ENCODE assay signal across 24 cellular contexts in genomic region chr18:32381761-32382160, GRCh38.
A peak's percentile ranks its signal among the peaks of the same experiment; 100 is the strongest.
DNase-seq lines count a peak whose midpoint lies in the region; ATAC-seq and TF ChIP-seq lines count a peak whose summit lies in the region.
"Had no signal": no experiment of that assay in that cellular context is flagged by ENCODE, and none has a peak within 500 bp of the region (broad histone marks: within the 10 kb centered on the region; RNA-seq: fewer than 3 reads in every experiment).

No MANE protein-coding gene starts in this region.

- H3K27me3 Mint-ChIP-seq in chondrocyte (ENCODE audit: low read depth): no peaks in the 10 kb centered on the region
- no peaks in the 10 kb centered on the region for H3K27me3 Mint-ChIP-seq in nephron progenitor cell (ENCODE audit: low read depth, poor library complexity)
- H3K27me3 Mint-ChIP-seq: activated naive CD8-positive, alpha-beta T cell treated with anti-CD3 and anti-CD28 coated beads for 36 hours had no signal

- no peaks in the 10 kb centered on the region for H4K20me1 ChIP-seq in PC-3 (ENCODE audit: low read length)

- intact Hi-C loops in PC-3 (cut with micrococcal nuclease): no loop called here
- intact Hi-C loops in left cardiac atrium (cut with DNase I): loop anchor here in 1 of 2 donors (10.0 kb wide), 1 partner anchor 83 kb away; no protein-coding TSS in a partner anchor

- H3K9me3 ChIP-seq in PC-3 (ENCODE audit: low read length): no peaks in the 10 kb centered on the region
- H3K9me3 ChIP-seq: upper lobe of left lung had no signal

- ATAC-seq in PC-3: no peak
- ATAC-seq in left cardiac atrium: no peak
- ATAC-seq: activated CD4-positive, CD25-positive, alpha-beta regulatory T cell treated with anti-CD3 and anti-CD28 coated beads, Interleukin-2, amount 50 U/mL, for 24 hours; left lobe of liver; naive thymus-derived CD8-positive, alpha-beta T cell had no signal

- no peaks in the 10 kb centered on the region for H3K9me3 Mint-ChIP-seq in chondrocyte (ENCODE audit: low read depth)
- no peaks in the 10 kb centered on the region for H3K9me3 Mint-ChIP-seq in nephron progenitor cell
- H3K9me3 Mint-ChIP-seq: activated naive CD8-positive, alpha-beta T cell treated with anti-CD3 and anti-CD28 coated beads for 36 hours; H9; mesothelial cell of epicardium; naive thymus-derived CD8-positive, alpha-beta T cell; stimulated activated naive CD8-positive, alpha-beta T cell treated with anti-CD3 and anti-CD28 coated beads, Interleukin-15, Interleukin-2, amounts not matched to agents 100 ng/mL and 50 ng/mL, for 24 hours; T-helper 1 cell treated with Interleukin-12 subunit alpha and Interleukin-12 subunit beta and Interleukin-4 antibody, amounts not matched to agents 30 μg/mL and 1 μg/mL, for 36 hours had no signal

- H3K9me2 ChIP-seq in PC-3 (replicated peaks; ENCODE audit: low read length): no peaks in the 10 kb centered on the region

- POLR2A ChIA-PET in PC-3 (lab: Charles Lee; ENCODE audit: unreplicated experiment): no interaction called here

- H3K36me3 ChIP-seq in PC-3 (ENCODE audit: low read depth, low read length) (no peaks in the 10 kb centered on the region), urinary bladder (ENCODE audit: insufficient read depth) (no peaks in the 10 kb centered on the region)
- H3K36me3 ChIP-seq: upper lobe of left lung had no signal

- peak overlapping the region; percentile 81 for H3K27ac Mint-ChIP-seq in chondrocyte (ENCODE audit: unreplicated experiment)
- H3K27ac Mint-ChIP-seq in nephron progenitor cell: peak overlapping the region; percentile 46
- H3K27ac Mint-ChIP-seq: activated naive CD8-positive, alpha-beta T cell treated with anti-CD3 and anti-CD28 coated beads for 36 hours; H9; naive thymus-derived CD8-positive, alpha-beta T cell; stimulated activated naive CD8-positive, alpha-beta T cell treated with anti-CD3 and anti-CD28 coated beads, Interleukin-15, Interleukin-2, amounts not matched to agents 100 ng/mL and 50 ng/mL, for 24 hours; T-helper 1 cell treated with Interleukin-12 subunit alpha and Interleukin-12 subunit beta and Interleukin-4 antibody, amounts not matched to agents 30 μg/mL and 1 μg/mL, for 36 hours had no signal

- H3F3A ChIP-seq in PC-3 (ENCODE audit: low read length, unreplicated experiment): no peaks in the 10 kb centered on the region

- H3K27me3 ChIP-seq in PC-3 (ENCODE audit: low read length): no peaks in the 10 kb centered on the region
- H3K27me3 ChIP-seq: upper lobe of left lung had no signal

- H3K4me1 ChIP-seq in PC-3 (ENCODE audit: insufficient read depth, low read length): peaks cover 31% of the 10 kb centered on the region
- no peaks in the 10 kb centered on the region for H3K4me1 ChIP-seq in urinary bladder (ENCODE audit: insufficient read depth)
- H3K4me1 ChIP-seq: upper lobe of left lung had no signal

- CTCF ChIA-PET in PC-3 (lab: Charles Lee): no interaction called here

- TF ChIP-seq CTCF in PC-3 (conservative IDR thresholded peaks at IDR 0.05; ENCODE audit: low read depth, low read length): no peak
- TF ChIP-seq CTCF in chondrocyte (IDR thresholded peaks at IDR 0.05): no peak
- TF ChIP-seq CTCF in nephron progenitor cell (IDR thresholded peaks at IDR 0.05): no peak

- DNase-seq in PC-3: no peak
- DNase-seq in chondrocyte (ENCODE audit: low spot score): no peak
- no peak for DNase-seq in nephron progenitor cell
- no peak for DNase-seq in globus pallidus (ENCODE audit: low spot score)
- no peak for DNase-seq in left cardiac atrium
- DNase-seq in RPMI8226: no peak
- DNase-seq in C1 segment of cervical spinal cord (lab: John Stamatoyannopoulos, UW): no peak
- DNase-seq: activated naive CD8-positive, alpha-beta T cell treated with anti-CD3 and anti-CD28 coated beads for 36 hours; activated T-cell treated with anti-CD3 and anti-CD28 coated beads for 4 hours; erythroblast; H9; hippocampal formation; naive thymus-derived CD8-positive, alpha-beta T cell; NCI-H1092; NCI-H187 treated with DMSO at 0.1 percent for 48 hours; upper lobe of left lung had no signal

- H3K4me1 Mint-ChIP-seq in chondrocyte (ENCODE audit: low read depth) (peaks cover 36% of the 10 kb centered on the region), nephron progenitor cell (peaks cover 12% of the 10 kb centered on the region)
- H3K4me1 Mint-ChIP-seq: activated naive CD8-positive, alpha-beta T cell treated with anti-CD3 and anti-CD28 coated beads for 36 hours; naive thymus-derived CD8-positive, alpha-beta T cell had no signal

- H3K36me3 Mint-ChIP-seq in chondrocyte (ENCODE audit: low read depth) (no peaks in the 10 kb centered on the region), nephron progenitor cell (ENCODE audit: low read depth) (peaks cover 5% of the 10 kb centered on the region)
- H3K36me3 Mint-ChIP-seq: activated naive CD8-positive, alpha-beta T cell treated with anti-CD3 and anti-CD28 coated beads for 36 hours; naive thymus-derived CD8-positive, alpha-beta T cell had no signal

- H3K79me2 ChIP-seq in PC-3 (ENCODE audit: low read length): no peaks in the 10 kb centered on the region

- H3K9ac ChIP-seq in PC-3 (ENCODE audit: low read length): no peak overlapping the region; the same call in 1 of the 2 replicates

- no peak overlapping the region for H2AFZ ChIP-seq in PC-3 (ENCODE audit: low read length)

- BruUV-seq in PC-3 (replicated peaks; lab: Mats Ljungman, UMichigan): no TSS peak

- H3K27ac ChIP-seq in PC-3 (ENCODE audit: low read length) (peak overlapping the region; percentile 96), urinary bladder (ENCODE audit: low read depth) (peak overlapping the region; percentile 88)
- H3K27ac ChIP-seq: C4-2B, SK-N-MC, upper lobe of left lung had no signal

- peak overlapping the region; percentile 78; the same call in 1 of the 2 replicates for H3K4me2 ChIP-seq in PC-3 (ENCODE audit: low read length)

- H3K4me3 Mint-ChIP-seq in chondrocyte (ENCODE audit: unreplicated experiment) (no peak overlapping the region), nephron progenitor cell (no peak overlapping the region)
- H3K4me3 Mint-ChIP-seq: activated naive CD8-positive, alpha-beta T cell treated with anti-CD3 and anti-CD28 coated beads for 36 hours; H9; mesothelial cell of epicardium; naive thymus-derived CD8-positive, alpha-beta T cell; stimulated activated naive CD8-positive, alpha-beta T cell treated with anti-CD3 and anti-CD28 coated beads, Interleukin-15, Interleukin-2, amounts not matched to agents 100 ng/mL and 50 ng/mL, for 24 hours; T-helper 1 cell treated with Interleukin-12 subunit alpha and Interleukin-12 subunit beta and Interleukin-4 antibody, amounts not matched to agents 30 μg/mL and 1 μg/mL, for 36 hours had no signal

- H3K4me3 ChIP-seq in PC-3 (ENCODE audit: low read length) (no peak overlapping the region), urinary bladder (ENCODE audit: low read depth, low read length) (no peak overlapping the region)
- H3K4me3 ChIP-seq: SK-N-MC, upper lobe of left lung had no signal

- 93% methylated on average over 2 of the region's 2 CpGs for WGBS in urinary bladder
